ENCODE assay signal across 11 cellular contexts in the genomic region with DNA sequence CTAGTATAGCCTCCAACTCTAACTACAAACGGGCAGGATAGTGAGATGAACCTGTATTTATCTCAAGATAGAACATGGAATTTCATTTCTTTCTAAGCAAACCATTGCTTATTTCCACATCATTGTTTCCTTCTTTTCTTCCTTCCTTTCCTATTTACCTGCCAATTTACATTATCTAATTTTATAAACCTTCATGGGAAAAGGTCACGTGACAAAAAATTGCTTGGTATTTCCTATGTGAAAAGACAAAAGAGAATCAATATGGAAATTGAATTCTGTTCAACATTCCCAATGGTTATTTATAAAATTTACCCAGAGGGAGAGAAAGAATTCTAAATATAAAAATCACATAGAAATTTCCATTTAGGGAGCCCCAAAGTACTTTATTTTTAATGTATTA.
"Had no signal": no experiment of that assay in that cellular context is flagged by ENCODE, and none has a peak within 500 bp of the region (broad histone marks: within the 10 kb centered on the region; RNA-seq: fewer than 3 reads in every experiment).

No MANE protein-coding gene starts in this region.

- H3K4me2 ChIP-seq: GM23338 had no signal

- H2AFZ ChIP-seq: GM23248, GM23338 had no signal

- H3K27ac ChIP-seq: GM23248 had no signal

- FAIRE-seq: H1, H54 had no signal

- DNase-seq: GM23248, GOT3, H7, H9, HCEC 1CT, HFFc6 had no signal

- ATAC-seq: GM23338, HCT116 had no signal

- H3K4me3 ChIP-seq: GM23248, GM23338, HAP-1 had no signal

- H3K4me1 ChIP-seq: HAP-1 had no signal

- H3K36me3 ChIP-seq: HAP-1 had no signal

- H3K9ac ChIP-seq: GM23248 had no signal
